10 cellular contexts compared by ENCODE assay signal in the genomic region with DNA sequence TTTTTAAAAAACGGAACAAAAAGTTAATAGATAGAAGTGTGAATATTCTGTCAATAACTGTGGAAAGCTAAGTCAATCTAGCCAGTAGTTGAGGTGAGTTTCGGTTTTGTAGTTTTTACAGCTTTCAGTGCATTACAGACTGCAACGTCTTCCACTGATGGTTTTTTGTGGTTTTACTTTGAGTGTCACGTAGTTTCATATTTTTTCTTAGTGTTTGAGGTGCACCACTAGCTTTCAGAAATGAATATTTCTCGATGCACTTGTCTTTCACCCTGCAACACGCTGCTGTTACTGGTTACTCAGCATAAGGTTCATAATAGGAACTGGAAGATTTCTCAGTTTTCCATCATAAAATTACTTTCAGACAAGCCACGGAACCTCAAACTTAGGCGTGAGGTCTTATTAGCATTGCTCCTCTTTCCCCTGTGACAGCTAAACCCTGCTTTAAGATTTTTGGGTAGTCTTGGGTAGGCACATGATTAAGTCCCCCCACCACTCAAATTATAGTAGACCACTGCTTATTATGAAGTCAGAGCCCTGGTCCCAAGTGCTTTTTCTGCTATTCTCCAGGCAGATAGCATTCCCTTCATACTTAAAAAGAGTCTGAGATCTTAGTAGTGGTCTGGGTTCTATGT.
DNase-seq lines count a peak whose midpoint lies in the region; ATAC-seq lines count a peak whose summit lies in the region.
"Had no signal": no experiment of that assay in that cellular context is flagged by ENCODE, and none has a peak within 500 bp of the region (broad histone marks: within the 10 kb centered on the region; RNA-seq: fewer than 3 reads in every experiment).

No MANE protein-coding gene starts in this region.

- peak; percentile 68 for DNase-seq in activated CD4-positive, alpha-beta T cell treated with anti-CD3 and anti-CD28 coated beads, Interleukin-2, amount 10 ng/mL, durations not matched to agents 24 days and 14 days
- no peak for DNase-seq in activated CD4-positive, alpha-beta T cell treated with anti-CD3 and anti-CD28 coated beads, Interleukin-2, amount 50 U/mL, for 4 hours
- DNase-seq in effector memory CD4-positive, alpha-beta T cell, result no peak
- DNase-seq in occipital lobe (lab: John Stamatoyannopoulos, UW) (no peak), MV-4-11 (lab: John Stamatoyannopoulos, UW) (no peak), NCI-H446 (lab: John Stamatoyannopoulos, UW) (no peak)

- H3K4me3 Mint-ChIP-seq in activated CD4-positive, alpha-beta T cell treated with anti-CD3 and anti-CD28 coated beads, Interleukin-2, amount 10 ng/mL, durations not matched to agents 24 days and 14 days, result no peak overlapping the region

- peak overlapping the region; percentile 42 for H3K27ac Mint-ChIP-seq in activated CD4-positive, alpha-beta T cell treated with anti-CD3 and anti-CD28 coated beads, Interleukin-2, amount 10 ng/mL, durations not matched to agents 24 days and 14 days
- H3K27ac Mint-ChIP-seq: IgD-negative memory B cell had no signal

- peak overlapping the region; percentile 27 for H3K4me3 ChIP-seq in effector memory CD4-positive, alpha-beta T cell (ENCODE audit: insufficient read depth, low read depth, low read length, poor library complexity, severe bottlenecking)

- intact Hi-C loops in activated CD4-positive, alpha-beta T cell treated with anti-CD3 and anti-CD28 coated beads, Interleukin-2, amount 10 ng/mL, durations not matched to agents 24 days and 14 days (cut with micrococcal nuclease), result no loop called here

- H3K27ac ChIP-seq in effector memory CD4-positive, alpha-beta T cell (ENCODE audit: insufficient read depth, low read length, poor library complexity, severe bottlenecking), result no peak overlapping the region
- H3K27ac ChIP-seq: epithelial cell of prostate had no signal

- H3K36me3 Mint-ChIP-seq in activated CD4-positive, alpha-beta T cell treated with anti-CD3 and anti-CD28 coated beads, Interleukin-2, amount 10 ng/mL, durations not matched to agents 24 days and 14 days (ENCODE audit: low read depth), result no peaks in the 10 kb centered on the region
- H3K36me3 Mint-ChIP-seq: IgD-negative memory B cell had no signal

- peaks cover 11% of the 10 kb centered on the region for H3K27me3 Mint-ChIP-seq in activated CD4-positive, alpha-beta T cell treated with anti-CD3 and anti-CD28 coated beads, Interleukin-2, amount 10 ng/mL, durations not matched to agents 24 days and 14 days
- H3K27me3 Mint-ChIP-seq: IgD-negative memory B cell had no signal

- H3K36me3 ChIP-seq in effector memory CD4-positive, alpha-beta T cell (ENCODE audit: control insufficient read depth, insufficient read depth, low read length), result no peaks in the 10 kb centered on the region

- H3K4me1 Mint-ChIP-seq in activated CD4-positive, alpha-beta T cell treated with anti-CD3 and anti-CD28 coated beads, Interleukin-2, amount 10 ng/mL, durations not matched to agents 24 days and 14 days, result peaks cover 12% of the 10 kb centered on the region

- ATAC-seq in GM21526 (IDR thresholded peaks at IDR 0.05; ENCODE audit: low FRiP score, unreplicated experiment), result peak; percentile 97
- peak; percentile 99 for ATAC-seq in HG03378 (IDR thresholded peaks at IDR 0.05; ENCODE audit: unreplicated experiment)

- no peaks in the 10 kb centered on the region for H3K9me3 ChIP-seq in effector memory CD4-positive, alpha-beta T cell (ENCODE audit: control insufficient read depth, low read length)

- H3K4me1 ChIP-seq in effector memory CD4-positive, alpha-beta T cell (ENCODE audit: control insufficient read depth, insufficient read depth, low read length, poor library complexity, severe bottlenecking), result peaks cover 2% of the 10 kb centered on the region

- peaks cover 3% of the 10 kb centered on the region for H3K9me3 Mint-ChIP-seq in activated CD4-positive, alpha-beta T cell treated with anti-CD3 and anti-CD28 coated beads, Interleukin-2, amount 10 ng/mL, durations not matched to agents 24 days and 14 days

- no peaks in the 10 kb centered on the region for H3K27me3 ChIP-seq in effector memory CD4-positive, alpha-beta T cell (replicated peaks; ENCODE audit: control insufficient read depth, insufficient read depth, low read length, poor library complexity, severe bottlenecking)
